Comparison of ENCODE assay signal across 12 cellular contexts in the genomic region with DNA sequence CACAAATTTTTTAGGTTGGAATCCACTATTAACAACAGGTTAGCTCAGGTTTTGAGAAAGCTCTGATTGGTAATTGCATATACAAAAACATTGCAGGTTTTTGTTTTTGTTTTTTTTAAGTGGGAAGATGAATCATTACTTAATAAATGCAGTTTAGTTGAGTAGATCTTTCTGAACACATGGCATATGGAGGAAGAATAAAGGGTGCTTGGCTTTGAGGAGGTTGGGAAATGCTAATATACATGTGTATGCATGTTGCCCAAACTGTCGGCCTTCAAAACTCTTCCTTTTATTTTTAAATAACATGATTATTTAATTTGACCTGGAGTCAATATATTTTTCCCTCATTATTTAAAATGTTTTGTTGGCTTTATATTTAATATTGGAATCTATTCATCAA. TPM values are rescaled to one million over a fixed set of nuclear protein-coding genes. Genes with fewer than 3 reads are reported as not detected.
DNase-seq lines count a peak whose midpoint lies in the region; ATAC-seq and TF ChIP-seq lines count a peak whose summit lies in the region.
"Had no signal": no experiment of that assay in that cellular context is flagged by ENCODE, and none has a peak within 500 bp of the region (broad histone marks: within the 10 kb centered on the region; RNA-seq: fewer than 3 reads in every experiment).

No MANE protein-coding gene starts in this region.

- H3K27ac ChIP-seq in left lung (peak overlapping the region; percentile 90 to 99), subcutaneous abdominal adipose tissue (ENCODE audit: low read depth, low read length) (peak overlapping the region; percentile 98), endodermal cell (ENCODE audit: low read depth, low read length) (no peak overlapping the region)

- ATAC-seq in activated CD4-positive, alpha-beta T cell treated with anti-CD3 and anti-CD28 coated beads for 36 hours = no peak
- no peak for ATAC-seq in left lung
- no peak for ATAC-seq in GM19452 (IDR thresholded peaks at IDR 0.05; ENCODE audit: unreplicated experiment)
- ATAC-seq in HG02763 (IDR thresholded peaks at IDR 0.05; ENCODE audit: unreplicated experiment) = no peak

- H3K4me1 ChIP-seq in left lung (peaks cover 8 to 49% of the 10 kb centered on the region in 2 donors), subcutaneous abdominal adipose tissue (ENCODE audit: control insufficient read depth in 5 of 5, insufficient read depth in 5 of 5, low read length in 5 of 5) (peaks cover 3 to 39% (median 35%) of the 10 kb centered on the region in 5 donors), endodermal cell (ENCODE audit: control insufficient read depth, insufficient read depth, low read length) (peaks cover 4% of the 10 kb centered on the region)

- WGBS in endodermal cell (ENCODE audit: insufficient coverage in 1 of 2, insufficient read length in 1 of 2), 2 experiments = no CpG with 5 or more reads among the region's 1 CpG

- peaks cover 52% of the 10 kb centered on the region for H3K4me1 Mint-ChIP-seq in activated CD4-positive, alpha-beta T cell treated with anti-CD3 and anti-CD28 coated beads for 36 hours
- H3K4me1 Mint-ChIP-seq in activated T-helper 2 cell treated with anti-CD3 and anti-CD28 coated beads, Interferon-gamma antibody, Interleukin-2, Interleukin-4, amounts not matched to agents 10 μg/mL and 5 μg/mL and 100 μg/mL, durations not matched to agents 14 hours and 24 hours and 36 hours (ENCODE audit: low read depth) = peaks cover 30% of the 10 kb centered on the region
- H3K4me1 Mint-ChIP-seq in endodermal cell = peaks cover 30% of the 10 kb centered on the region

- H3K36me3 Mint-ChIP-seq in activated CD4-positive, alpha-beta T cell treated with anti-CD3 and anti-CD28 coated beads for 36 hours (ENCODE audit: low read depth) = peaks cover 27% of the 10 kb centered on the region
- peaks cover 31% of the 10 kb centered on the region for H3K36me3 Mint-ChIP-seq in activated T-helper 2 cell treated with anti-CD3 and anti-CD28 coated beads, Interferon-gamma antibody, Interleukin-2, Interleukin-4, amounts not matched to agents 10 μg/mL and 5 μg/mL and 100 μg/mL, durations not matched to agents 14 hours and 24 hours and 36 hours (ENCODE audit: low read depth)
- H3K36me3 Mint-ChIP-seq in endodermal cell (ENCODE audit: low read depth) = peaks cover 35% of the 10 kb centered on the region

- H3K4me3 Mint-ChIP-seq in activated CD4-positive, alpha-beta T cell treated with anti-CD3 and anti-CD28 coated beads for 36 hours = peak overlapping the region; percentile 9
- peak overlapping the region; percentile 56 for H3K4me3 Mint-ChIP-seq in activated T-helper 2 cell treated with anti-CD3 and anti-CD28 coated beads, Interferon-gamma antibody, Interleukin-2, Interleukin-4, amounts not matched to agents 10 μg/mL and 5 μg/mL and 100 μg/mL, durations not matched to agents 14 hours and 24 hours and 36 hours (ENCODE audit: low read depth)
- H3K4me3 Mint-ChIP-seq in endodermal cell = no peak overlapping the region

- intact Hi-C loops in activated CD4-positive, alpha-beta T cell treated with anti-CD3 and anti-CD28 coated beads for 36 hours (cut with DNase I, micrococcal nuclease) = loop anchor here (5.0 to 10.0 kb wide), 3 partner anchors 41 to 1601 kb away; a partner anchor contains a TSS
- intact Hi-C loops in activated T-helper 2 cell treated with anti-CD3 and anti-CD28 coated beads, Interferon-gamma antibody, Interleukin-2, Interleukin-4, amounts not matched to agents 10 μg/mL and 5 μg/mL and 100 μg/mL, durations not matched to agents 14 hours and 24 hours and 36 hours (cut with micrococcal nuclease) = no loop called here
- intact Hi-C loops in left lung (cut with DNase I) = no loop called here

- H3K9me3 Mint-ChIP-seq in activated CD4-positive, alpha-beta T cell treated with anti-CD3 and anti-CD28 coated beads for 36 hours (ENCODE audit: low read depth) = peaks cover 12% of the 10 kb centered on the region
- H3K9me3 Mint-ChIP-seq in activated T-helper 2 cell treated with anti-CD3 and anti-CD28 coated beads, Interferon-gamma antibody, Interleukin-2, Interleukin-4, amounts not matched to agents 10 μg/mL and 5 μg/mL and 100 μg/mL, durations not matched to agents 14 hours and 24 hours and 36 hours = peaks cover 13% of the 10 kb centered on the region
- H3K9me3 Mint-ChIP-seq in endodermal cell = peaks cover 14% of the 10 kb centered on the region

- H3K9ac ChIP-seq in subcutaneous abdominal adipose tissue (ENCODE audit: low read length in 5 of 5) (peak overlapping the region in 4 of 5 donors; percentile 17 to 97 (median 92)), endodermal cell (ENCODE audit: extremely low read depth, low read length, poor library complexity, severe bottlenecking) (no peak overlapping the region)

- H3K36me3 ChIP-seq in left lung (peaks cover 0 to 31% of the 10 kb centered on the region in 2 donors), subcutaneous abdominal adipose tissue (ENCODE audit: control insufficient read depth in 5 of 5, insufficient read depth in 5 of 5, low read length in 5 of 5) (peaks cover 13 to 26% (median 18%) of the 10 kb centered on the region in 5 donors), endodermal cell (ENCODE audit: control insufficient read depth, insufficient read depth, low read length) (peaks cover 22% of the 10 kb centered on the region)

- H3K4me3 ChIP-seq in left lung = no peak overlapping the region
- no peak overlapping the region for H3K4me3 ChIP-seq in subcutaneous abdominal adipose tissue (ENCODE audit: low read depth in 1 of 5, low read length in 5 of 5)
- no peak overlapping the region for H3K4me3 ChIP-seq in endodermal cell (ENCODE audit: low read length)

- TF ChIP-seq CTCF in left lung (IDR thresholded peaks at IDR 0.05) (no peak), endodermal cell (conservative IDR thresholded peaks at IDR 0.05) (no peak)

- POLR2A ChIA-PET in activated CD4-positive, alpha-beta T cell treated with anti-CD3 and anti-CD28 coated beads for 36 hours (lab: Charles Lee) = no interaction called here

- H3K27me3 ChIP-seq in left lung = no peaks in the 10 kb centered on the region
- no peaks in the 10 kb centered on the region for H3K27me3 ChIP-seq in subcutaneous abdominal adipose tissue (ENCODE audit: control insufficient read depth in 5 of 5, insufficient read depth in 4 of 5, low read length in 5 of 5)
- no peaks in the 10 kb centered on the region for H3K27me3 ChIP-seq in endodermal cell (ENCODE audit: control insufficient read depth, insufficient read depth, low read length, poor library complexity, severe bottlenecking)

- DNase-seq in activated CD4-positive, alpha-beta T cell treated with anti-CD3 and anti-CD28 coated beads for 36 hours = no peak
- DNase-seq in activated CD4-positive, alpha-beta T cell treated with anti-CD3 and anti-CD28 coated beads for 48 hours = no peak
- no peak for DNase-seq in activated T-helper 2 cell treated with anti-CD3 and anti-CD28 coated beads, Interferon-gamma antibody, Interleukin-2, Interleukin-4, amounts not matched to agents 10 μg/mL and 5 μg/mL and 100 μg/mL, durations not matched to agents 14 hours and 24 hours and 36 hours (ENCODE audit: low spot score)
- DNase-seq in left lung = no peak
- DNase-seq in endodermal cell = no peak
- DNase-seq: activated CD4-positive, CD25-positive, alpha-beta regulatory T cell treated with anti-CD3 and anti-CD28 coated beads, Interleukin-2, amount 50 U/mL, for 72 hours; H7; left ventricle myocardium superior; stimulated activated CD4-positive, alpha-beta T cell treated with anti-CD3 and anti-CD28 coated beads, Interleukin-4, amount 100 ng/mL, for 4 hours had no signal

- H3K27ac Mint-ChIP-seq in activated CD4-positive, alpha-beta T cell treated with anti-CD3 and anti-CD28 coated beads for 36 hours = peak overlapping the region; percentile 47
- no peak overlapping the region for H3K27ac Mint-ChIP-seq in activated T-helper 2 cell treated with anti-CD3 and anti-CD28 coated beads, Interferon-gamma antibody, Interleukin-2, Interleukin-4, amounts not matched to agents 10 μg/mL and 5 μg/mL and 100 μg/mL, durations not matched to agents 14 hours and 24 hours and 36 hours
- no peak overlapping the region for H3K27ac Mint-ChIP-seq in endodermal cell

- H3K9me3 ChIP-seq in left lung = peaks cover 0 to 9% of the 10 kb centered on the region in 2 donors
- H3K9me3 ChIP-seq in subcutaneous abdominal adipose tissue (ENCODE audit: control insufficient read depth in 5 of 5, low read length in 5 of 5) = no peaks in the 10 kb centered on the region
- peaks cover 23% of the 10 kb centered on the region for H3K9me3 ChIP-seq in endodermal cell (ENCODE audit: control insufficient read depth, low read length)

- CTCF ChIA-PET in activated CD4-positive, alpha-beta T cell treated with anti-CD3 and anti-CD28 coated beads for 36 hours (lab: Charles Lee) = interaction anchor here (1.0 to 1.7 kb wide), 7 partner anchors 13 to 54 kb away, joined by 3 to 11 read pairs (median 4); no protein-coding TSS in a partner anchor

- H3K27me3 Mint-ChIP-seq in activated CD4-positive, alpha-beta T cell treated with anti-CD3 and anti-CD28 coated beads for 36 hours = no peaks in the 10 kb centered on the region
- H3K27me3 Mint-ChIP-seq in activated T-helper 2 cell treated with anti-CD3 and anti-CD28 coated beads, Interferon-gamma antibody, Interleukin-2, Interleukin-4, amounts not matched to agents 10 μg/mL and 5 μg/mL and 100 μg/mL, durations not matched to agents 14 hours and 24 hours and 36 hours (ENCODE audit: low read depth) = no peaks in the 10 kb centered on the region
- peaks cover 30% of the 10 kb centered on the region for H3K27me3 Mint-ChIP-seq in endodermal cell (ENCODE audit: insufficient read depth)

RNA-seq across cellular contexts. Expression of a gene that starts 32.8 kb away (rescaled TPM):
- total RNA-seq in activated CD4-positive, alpha-beta T cell treated with anti-CD3 and anti-CD28 coated beads for 36 hours = 10 to 100 TPM; 21.3 to 22.0 TPM
- 25.4 and 27.2 TPM in 2 replicates for total RNA-seq in activated T-helper 2 cell treated with anti-CD3 and anti-CD28 coated beads, Interferon-gamma antibody, Interleukin-2, Interleukin-4, amounts not matched to agents 10 μg/mL and 5 μg/mL and 100 μg/mL, durations not matched to agents 14 hours and 24 hours and 36 hours
- total RNA-seq in left lung (10 to 100 TPM; 84.0 to 91.4 TPM), endodermal cell (10 to 100 TPM; 27.3 to 28.2 TPM)
- polyA plus RNA-seq in endodermal cell (2013, experiment 1 of 2) = 19.0 TPM
- polyA plus RNA-seq in endodermal cell (2013, experiment 2 of 2) = 17.6 TPM

Comparison
In these comparisons a context has a peak if more than half of its experiments do, and no peak if none do; other contexts are left out.
1. intact Hi-C loops: an anchor here in activated CD4-positive, alpha-beta T cell treated with anti-CD3 and anti-CD28 coated beads for 36 hours (5.0 to 10.0 kb wide); none called in activated T-helper 2 cell treated with anti-CD3 and anti-CD28 coated beads, Interferon-gamma antibody, Interleukin-2, Interleukin-4, amounts not matched to agents 10 μg/mL and 5 μg/mL and 100 μg/mL, durations not matched to agents 14 hours and 24 hours and 36 hours and left lung.